ENCODE assay signal across 1 cellular context in genomic region chr14:102690509-102691286, GRCh38.
TF ChIP-seq lines count a peak whose summit lies in the region.

No MANE protein-coding gene starts in this region.

TF ChIP-seq in HepG2, 621 proteins besides CTCF, POLR2A, EP300 and RAD21 (continued from another document and continues in another):
- TF ChIP-seq ZNF281 (CRISPR knock-in tag; IDR thresholded peaks at IDR 0.05; ENCODE audit: borderline replicate concordance) (no peak), GATAD1 (CRISPR knock-in tag; IDR thresholded peaks at IDR 0.05) (peak; percentile 47; the same call in 1 of the 2 replicates), KDM4B (CRISPR knock-in tag; IDR thresholded peaks at IDR 0.05) (peak; percentile 65; the same call in 1 of the 2 replicates), THAP11 (CRISPR knock-in tag; IDR thresholded peaks at IDR 0.05) (peak; percentile 65), NR3C1 (CRISPR knock-in tag; IDR thresholded peaks at IDR 0.05) (no peak), SP5 (CRISPR knock-in tag; IDR thresholded peaks at IDR 0.05; ENCODE audit: borderline replicate concordance, low read depth) (0 out of 2 replicates have a peak, but pooled peaks have one; percentile 11), U2AF1 (optimal IDR thresholded peaks at IDR 0.05; ENCODE audit: low read depth, low read length) (no peak), ZBTB26 (CRISPR knock-in tag; IDR thresholded peaks at IDR 0.05; ENCODE audit: borderline replicate concordance) (0 out of 2 replicates have a peak, but pooled peaks have one; percentile 30), ELF1 (CRISPR knock-in tag; IDR thresholded peaks at IDR 0.05) (0 out of 2 replicates have a peak, but pooled peaks have one; percentile 33), ZSCAN9 (CRISPR knock-in tag; IDR thresholded peaks at IDR 0.05; ENCODE audit: borderline replicate concordance) (peak; percentile 24; the same call in 1 of the 2 replicates), ZFP41 (CRISPR knock-in tag; IDR thresholded peaks at IDR 0.05; ENCODE audit: borderline replicate concordance) (no peak), TFE3 (CRISPR knock-in tag; IDR thresholded peaks at IDR 0.05) (0 out of 2 replicates have a peak, but pooled peaks have one; percentile 18), ZNF24 (IDR thresholded peaks at IDR 0.05) (no peak), TP53 (CRISPR knock-in tag; conservative IDR thresholded peaks at IDR 0.05) (no peak), ZNF792 (CRISPR knock-in tag; IDR thresholded peaks at IDR 0.05) (peak; percentile 69; the same call in 1 of the 2 replicates), ZNF205 (CRISPR knock-in tag; IDR thresholded peaks at IDR 0.05) (peak; percentile 51; the same call in 1 of the 2 replicates), MYNN (CRISPR knock-in tag; IDR thresholded peaks at IDR 0.05; ENCODE audit: low read depth) (no peak), GLMP (CRISPR knock-in tag; IDR thresholded peaks at IDR 0.05; ENCODE audit: borderline replicate concordance) (no peak), ZBTB43 (CRISPR knock-in tag; conservative IDR thresholded peaks at IDR 0.05) (peak; percentile 93), FOXJ3 (CRISPR knock-in tag; IDR thresholded peaks at IDR 0.05; ENCODE audit: borderline replicate concordance) (peak; percentile 83), CBX5 (CRISPR knock-in tag; IDR thresholded peaks at IDR 0.05; ENCODE audit: borderline replicate concordance) (peak; percentile 97), ZNF317 (CRISPR knock-in tag; IDR thresholded peaks at IDR 0.05) (no peak), MYPOP (CRISPR knock-in tag; IDR thresholded peaks at IDR 0.05) (no peak), JUN (CRISPR knock-in tag; IDR thresholded peaks at IDR 0.05) (no peak), CREBL2 (CRISPR knock-in tag; IDR thresholded peaks at IDR 0.05; ENCODE audit: borderline replicate concordance) (no peak), POGZ (CRISPR knock-in tag; IDR thresholded peaks at IDR 0.05) (peak; percentile 83), ZNF251 (CRISPR knock-in tag; IDR thresholded peaks at IDR 0.05) (no peak), MIER3 (CRISPR knock-in tag; IDR thresholded peaks at IDR 0.05; ENCODE audit: borderline replicate concordance) (peak; percentile 57; the same call in 1 of the 2 replicates), FOXA3 (CRISPR knock-in tag; IDR thresholded peaks at IDR 0.05) (peak; percentile 99), ZNF430 (CRISPR knock-in tag; IDR thresholded peaks at IDR 0.05) (no peak), MAZ (IDR thresholded peaks at IDR 0.05; ENCODE audit: borderline replicate concordance, low read depth, low read length) (no peak), MAZ (CRISPR knock-in tag; IDR thresholded peaks at IDR 0.05; ENCODE audit: low read depth) (no peak), ARNT (IDR thresholded peaks at IDR 0.05) (no peak), TRIM24 (CRISPR knock-in tag; IDR thresholded peaks at IDR 0.05) (peak; percentile 99)
- TF ChIP-seq, protein P1, sequence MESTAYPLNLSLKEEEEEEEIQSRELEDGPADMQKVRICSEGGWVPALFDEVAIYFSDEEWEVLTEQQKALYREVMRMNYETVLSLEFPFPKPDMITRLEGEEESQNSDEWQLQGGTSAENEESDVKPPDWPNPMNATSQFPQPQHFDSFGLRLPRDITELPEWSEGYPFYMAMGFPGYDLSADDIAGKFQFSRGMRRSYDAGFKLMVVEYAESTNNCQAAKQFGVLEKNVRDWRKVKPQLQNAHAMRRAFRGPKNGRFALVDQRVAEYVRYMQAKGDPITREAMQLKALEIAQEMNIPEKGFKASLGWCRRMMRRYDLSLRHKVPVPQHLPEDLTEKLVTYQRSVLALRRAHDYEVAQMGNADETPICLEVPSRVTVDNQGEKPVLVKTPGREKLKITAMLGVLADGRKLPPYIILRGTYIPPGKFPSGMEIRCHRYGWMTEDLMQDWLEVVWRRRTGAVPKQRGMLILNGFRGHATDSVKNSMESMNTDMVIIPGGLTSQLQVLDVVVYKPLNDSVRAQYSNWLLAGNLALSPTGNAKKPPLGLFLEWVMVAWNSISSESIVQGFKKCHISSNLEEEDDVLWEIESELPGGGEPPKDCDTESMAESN (CRISPR knock-in tag; conservative IDR thresholded peaks at IDR 0.05): peak; percentile 100
- TF ChIP-seq, protein P2, sequence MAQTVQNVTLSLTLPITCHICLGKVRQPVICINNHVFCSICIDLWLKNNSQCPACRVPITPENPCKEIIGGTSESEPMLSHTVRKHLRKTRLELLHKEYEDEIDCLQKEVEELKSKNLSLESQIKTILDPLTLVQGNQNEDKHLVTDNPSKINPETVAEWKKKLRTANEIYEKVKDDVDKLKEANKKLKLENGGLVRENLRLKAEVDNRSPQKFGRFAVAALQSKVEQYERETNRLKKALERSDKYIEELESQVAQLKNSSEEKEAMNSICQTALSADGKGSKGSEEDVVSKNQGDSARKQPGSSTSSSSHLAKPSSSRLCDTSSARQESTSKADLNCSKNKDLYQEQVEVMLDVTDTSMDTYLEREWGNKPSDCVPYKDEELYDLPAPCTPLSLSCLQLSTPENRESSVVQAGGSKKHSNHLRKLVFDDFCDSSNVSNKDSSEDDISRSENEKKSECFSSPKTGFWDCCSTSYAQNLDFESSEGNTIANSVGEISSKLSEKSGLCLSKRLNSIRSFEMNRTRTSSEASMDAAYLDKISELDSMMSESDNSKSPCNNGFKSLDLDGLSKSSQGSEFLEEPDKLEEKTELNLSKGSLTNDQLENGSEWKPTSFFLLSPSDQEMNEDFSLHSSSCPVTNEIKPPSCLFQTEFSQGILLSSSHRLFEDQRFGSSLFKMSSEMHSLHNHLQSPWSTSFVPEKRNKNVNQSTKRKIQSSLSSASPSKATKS (CRISPR knock-in tag; IDR thresholded peaks at IDR 0.05): 0 out of 2 replicates have a peak, but pooled peaks have one; percentile 45
- TF ChIP-seq, protein P3, sequence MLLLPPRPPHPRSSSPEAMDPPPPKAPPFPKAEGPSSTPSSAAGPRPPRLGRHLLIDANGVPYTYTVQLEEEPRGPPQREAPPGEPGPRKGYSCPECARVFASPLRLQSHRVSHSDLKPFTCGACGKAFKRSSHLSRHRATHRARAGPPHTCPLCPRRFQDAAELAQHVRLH (CRISPR knock-in tag; IDR thresholded peaks at IDR 0.05; ENCODE audit: borderline replicate concordance, low read depth): peak; percentile 70; the same call in 1 of the 2 replicates
- TF ChIP-seq, protein P4, sequence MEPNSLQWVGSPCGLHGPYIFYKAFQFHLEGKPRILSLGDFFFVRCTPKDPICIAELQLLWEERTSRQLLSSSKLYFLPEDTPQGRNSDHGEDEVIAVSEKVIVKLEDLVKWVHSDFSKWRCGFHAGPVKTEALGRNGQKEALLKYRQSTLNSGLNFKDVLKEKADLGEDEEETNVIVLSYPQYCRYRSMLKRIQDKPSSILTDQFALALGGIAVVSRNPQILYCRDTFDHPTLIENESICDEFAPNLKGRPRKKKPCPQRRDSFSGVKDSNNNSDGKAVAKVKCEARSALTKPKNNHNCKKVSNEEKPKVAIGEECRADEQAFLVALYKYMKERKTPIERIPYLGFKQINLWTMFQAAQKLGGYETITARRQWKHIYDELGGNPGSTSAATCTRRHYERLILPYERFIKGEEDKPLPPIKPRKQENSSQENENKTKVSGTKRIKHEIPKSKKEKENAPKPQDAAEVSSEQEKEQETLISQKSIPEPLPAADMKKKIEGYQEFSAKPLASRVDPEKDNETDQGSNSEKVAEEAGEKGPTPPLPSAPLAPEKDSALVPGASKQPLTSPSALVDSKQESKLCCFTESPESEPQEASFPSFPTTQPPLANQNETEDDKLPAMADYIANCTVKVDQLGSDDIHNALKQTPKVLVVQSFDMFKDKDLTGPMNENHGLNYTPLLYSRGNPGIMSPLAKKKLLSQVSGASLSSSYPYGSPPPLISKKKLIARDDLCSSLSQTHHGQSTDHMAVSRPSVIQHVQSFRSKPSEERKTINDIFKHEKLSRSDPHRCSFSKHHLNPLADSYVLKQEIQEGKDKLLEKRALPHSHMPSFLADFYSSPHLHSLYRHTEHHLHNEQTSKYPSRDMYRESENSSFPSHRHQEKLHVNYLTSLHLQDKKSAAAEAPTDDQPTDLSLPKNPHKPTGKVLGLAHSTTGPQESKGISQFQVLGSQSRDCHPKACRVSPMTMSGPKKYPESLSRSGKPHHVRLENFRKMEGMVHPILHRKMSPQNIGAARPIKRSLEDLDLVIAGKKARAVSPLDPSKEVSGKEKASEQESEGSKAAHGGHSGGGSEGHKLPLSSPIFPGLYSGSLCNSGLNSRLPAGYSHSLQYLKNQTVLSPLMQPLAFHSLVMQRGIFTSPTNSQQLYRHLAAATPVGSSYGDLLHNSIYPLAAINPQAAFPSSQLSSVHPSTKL (CRISPR knock-in tag; IDR thresholded peaks at IDR 0.05): peak; percentile 92
- TF ChIP-seq, protein P5, sequence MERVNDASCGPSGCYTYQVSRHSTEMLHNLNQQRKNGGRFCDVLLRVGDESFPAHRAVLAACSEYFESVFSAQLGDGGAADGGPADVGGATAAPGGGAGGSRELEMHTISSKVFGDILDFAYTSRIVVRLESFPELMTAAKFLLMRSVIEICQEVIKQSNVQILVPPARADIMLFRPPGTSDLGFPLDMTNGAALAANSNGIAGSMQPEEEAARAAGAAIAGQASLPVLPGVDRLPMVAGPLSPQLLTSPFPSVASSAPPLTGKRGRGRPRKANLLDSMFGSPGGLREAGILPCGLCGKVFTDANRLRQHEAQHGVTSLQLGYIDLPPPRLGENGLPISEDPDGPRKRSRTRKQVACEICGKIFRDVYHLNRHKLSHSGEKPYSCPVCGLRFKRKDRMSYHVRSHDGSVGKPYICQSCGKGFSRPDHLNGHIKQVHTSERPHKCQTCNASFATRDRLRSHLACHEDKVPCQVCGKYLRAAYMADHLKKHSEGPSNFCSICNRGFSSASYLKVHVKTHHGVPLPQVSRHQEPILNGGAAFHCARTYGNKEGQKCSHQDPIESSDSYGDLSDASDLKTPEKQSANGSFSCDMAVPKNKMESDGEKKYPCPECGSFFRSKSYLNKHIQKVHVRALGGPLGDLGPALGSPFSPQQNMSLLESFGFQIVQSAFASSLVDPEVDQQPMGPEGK (CRISPR knock-in tag; IDR thresholded peaks at IDR 0.05): peak; percentile 20; the same call in 1 of the 2 replicates
